ENCODE assay signal across 14 cellular contexts in genomic region chr11:80436547-80436946, GRCh38.
DNase-seq lines count a peak whose midpoint lies in the region; ATAC-seq lines count a peak whose summit lies in the region.
"Had no signal": no experiment of that assay in that cellular context is flagged by ENCODE, and none has a peak within 500 bp of the region (broad histone marks: within the 10 kb centered on the region; RNA-seq: fewer than 3 reads in every experiment).

No MANE protein-coding gene starts in this region.

- peak; percentile 31 for DNase-seq in DMS53 (lab: John Stamatoyannopoulos, UW)
- no peak for DNase-seq in DMS53 treated with DMSO at 0.1 percent for 48 hours (lab: John Stamatoyannopoulos, UW; ENCODE audit: unreplicated experiment)
- peak; percentile 12 for DNase-seq in NCI-H774 (lab: John Stamatoyannopoulos, UW)
- no peak for DNase-seq in left colon
- DNase-seq in GM19238 (ENCODE audit: insufficient read length, low spot score): no peak
- DNase-seq in left cardiac atrium: no peak
- DNase-seq: Caco-2; CD4-positive, CD25-positive, alpha-beta regulatory T cell; CD8-positive, alpha-beta T cell; DMS153; DMS79 treated with DMSO at 0.1 percent for 48 hours; GF-D8; GOT3; HFFc6 had no signal

- ATAC-seq in left colon (peak; percentile 66), left cardiac atrium (no peak)
- ATAC-seq: CD8-positive, alpha-beta T cell had no signal

- intact Hi-C loops in left colon (cut with DNase I, micrococcal nuclease): no loop called here
- intact Hi-C loops in left cardiac atrium (cut with DNase I): no loop called here

Comparison
In these comparisons a context has a peak if more than half of its experiments do, and no peak if none do; other contexts are left out.
1. DNase-seq: peak in DMS53 (single experiment) and NCI-H774 (single experiment); none in DMS53 treated with DMSO at 0.1 percent for 48 hours (single experiment), left colon (0 of 2), GM19238 (single experiment) and left cardiac atrium (single experiment).